8 cellular contexts compared by ENCODE assay signal in the genomic region with DNA sequence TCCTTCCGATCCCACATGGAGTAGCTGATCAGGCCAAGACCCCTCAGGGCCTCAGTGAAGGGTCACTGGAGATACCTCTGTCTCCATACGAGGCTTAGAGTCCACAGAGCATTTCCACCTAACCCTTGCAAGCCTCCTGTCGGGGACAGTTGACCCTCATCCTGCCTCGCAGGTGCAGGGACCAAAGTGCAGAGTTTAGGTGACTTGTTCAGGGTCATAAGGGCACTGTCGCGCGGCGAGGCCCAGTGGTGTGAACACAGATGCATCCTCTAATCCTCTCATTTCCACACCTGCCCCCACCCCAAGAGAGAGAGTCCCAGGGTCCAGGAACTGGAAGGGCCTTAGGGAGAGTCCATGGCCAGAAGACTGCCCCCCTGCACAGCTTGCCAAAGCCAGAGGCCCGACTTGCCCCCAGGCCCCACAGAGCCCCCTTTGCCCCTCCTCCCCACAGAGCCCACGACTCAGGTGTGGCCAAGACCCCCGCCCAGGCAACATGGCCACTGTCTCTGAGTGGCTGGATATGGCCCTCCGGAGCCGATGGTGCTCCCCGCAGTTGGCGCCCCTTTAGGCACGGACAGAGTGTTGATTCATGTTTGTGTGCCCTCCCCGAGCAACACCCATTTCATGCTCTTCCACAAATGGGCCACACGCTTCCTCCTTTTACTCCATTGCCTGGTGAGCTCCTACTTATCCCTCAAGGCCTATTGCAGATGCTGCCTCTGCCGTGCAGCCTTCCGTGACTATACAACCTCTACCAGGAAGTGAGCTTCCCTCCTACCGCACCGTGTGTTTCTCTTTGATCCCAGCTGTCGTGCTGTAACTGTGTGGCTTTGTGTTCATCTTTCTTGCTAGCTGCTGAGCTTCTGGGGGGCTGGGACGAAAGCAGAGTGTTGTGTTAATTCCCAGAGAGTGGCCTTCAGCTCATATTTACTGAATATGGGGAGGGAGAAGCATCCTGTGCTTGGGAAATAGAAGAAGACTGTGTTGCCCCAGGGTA. TPM values are rescaled to one million over a fixed set of nuclear protein-coding genes. Genes with fewer than 3 reads are reported as not detected.
DNase-seq lines count a peak whose midpoint lies in the region; ATAC-seq and TF ChIP-seq lines count a peak whose summit lies in the region.
"Had no signal": no experiment of that assay in that cellular context is flagged by ENCODE, and none has a peak within 500 bp of the region (broad histone marks: within the 10 kb centered on the region; RNA-seq: fewer than 3 reads in every experiment).

No MANE protein-coding gene starts in this region.

- peak overlapping the region; percentile 13 for H2AK9ac ChIP-seq in IMR-90 (replicated peaks; ENCODE audit: low read depth, low read length, poor library complexity)

- no peaks in the 10 kb centered on the region for H3K9me1 ChIP-seq in IMR-90 (ENCODE audit: insufficient read depth, low read length)

- no peak overlapping the region for H4K8ac ChIP-seq in IMR-90 (ENCODE audit: low read depth in 2 of 2, low read length in 2 of 2)

- TF ChIP-seq CTCF in DOHH2 (IDR thresholded peaks at IDR 0.05; ENCODE audit: low read depth, low read length, poor library complexity, severe bottlenecking), result no peak
- TF ChIP-seq CTCF in IMR-90 (conservative IDR thresholded peaks at IDR 0.05; ENCODE audit: low read depth, low read length), result no peak
- no peak for TF ChIP-seq CTCF in nephron progenitor cell (IDR thresholded peaks at IDR 0.05)
- TF ChIP-seq CTCF in WTC11 (IDR thresholded peaks at IDR 0.05), result no peak

- ATAC-seq in IMR-90 (ENCODE audit: low read depth) (no peak), WTC11 (no peak), GM18519 (IDR thresholded peaks at IDR 0.05; ENCODE audit: low FRiP score, unreplicated experiment) (no peak)
- peak; percentile 33 to 50 for ATAC-seq in activated T-cell treated with anti-CD3 and anti-CD28 coated beads, Interleukin-2, amount 50 U/mL, for 72 hours (replicated peaks in 1 of 2)

- dilution Hi-C loops in IMR-90 (cut with HindIII; ENCODE audit: low sequenced_read_pairs, unreplicated experiment), result no loop called here

- no peaks in the 10 kb centered on the region for H3K79me2 ChIP-seq in DOHH2 (ENCODE audit: control insufficient read depth, low read length)

- no peak overlapping the region for H4K5ac ChIP-seq in IMR-90 (ENCODE audit: low read depth, low read length)

- no peaks in the 10 kb centered on the region for H3K9me2 ChIP-seq in DOHH2 (replicated peaks; ENCODE audit: control insufficient read depth, low read length)

- BruUV-seq in IMR-90 (replicated peaks; lab: Mats Ljungman, UMichigan), result no TSS peak

- H2BK120ac ChIP-seq in IMR-90 (ENCODE audit: low read depth, low read length), result no peak overlapping the region

- no peak overlapping the region for H3K23ac ChIP-seq in IMR-90 (ENCODE audit: low read depth, low read length)

- H3K4me1 ChIP-seq in DOHH2 (ENCODE audit: control insufficient read depth, low read length) (peaks cover 30% of the 10 kb centered on the region), IMR-90 (ENCODE audit: control insufficient read depth, insufficient read depth, low read length) (no peaks in the 10 kb centered on the region)

- H3K4me3 ChIP-seq in DOHH2 (ENCODE audit: low read length) (no peak overlapping the region), IMR-90 (ENCODE audit: insufficient read depth, low read depth, low read length) (no peak overlapping the region)

- intact Hi-C loops in IMR-90 (cut with micrococcal nuclease), result no loop called here

- H3K27ac Mint-ChIP-seq in activated T-cell treated with anti-CD3 and anti-CD28 coated beads, Interleukin-2, amount 50 U/mL, for 72 hours, result peak overlapping the region; percentile 30
- peak overlapping the region; percentile 50 for H3K27ac Mint-ChIP-seq in nephron progenitor cell
- no peak overlapping the region; the same call in 1 of the 2 replicates for H3K27ac Mint-ChIP-seq in WTC11
- H3K27ac Mint-ChIP-seq: mesothelial cell of epicardium had no signal

- H3K9me3 ChIP-seq in DOHH2 (ENCODE audit: control insufficient read depth, insufficient read depth, low read length) (no peaks in the 10 kb centered on the region), IMR-90 (ENCODE audit: control insufficient read depth, insufficient read depth, low read length) (peaks cover 3% of the 10 kb centered on the region)

- no peak for TF ChIP-seq RAD21 in IMR-90 (IDR thresholded peaks at IDR 0.05; ENCODE audit: low read length)

- H3K27me3 Mint-ChIP-seq in activated T-cell treated with anti-CD3 and anti-CD28 coated beads, Interleukin-2, amount 50 U/mL, for 72 hours (ENCODE audit: low read depth), result peaks cover 12% of the 10 kb centered on the region
- H3K27me3 Mint-ChIP-seq in nephron progenitor cell (ENCODE audit: low read depth, poor library complexity) (peaks cover 5% of the 10 kb centered on the region), WTC11 (ENCODE audit: low read depth) (peaks cover 18% of the 10 kb centered on the region)

- H2BK5ac ChIP-seq in IMR-90 (ENCODE audit: low read depth, low read length, poor library complexity, severe bottlenecking), result no peak overlapping the region

- no peak overlapping the region for H3K18ac ChIP-seq in IMR-90 (ENCODE audit: low read depth, low read length)

- H3K27me3 ChIP-seq in DOHH2 (ENCODE audit: control insufficient read depth, low read length) (no peaks in the 10 kb centered on the region), IMR-90 (ENCODE audit: control insufficient read depth, insufficient read depth, low read length) (peaks cover 33% of the 10 kb centered on the region)

- peaks cover 0 to 2% of the 10 kb centered on the region in 2 donors for H3K36me3 Mint-ChIP-seq in activated T-cell treated with anti-CD3 and anti-CD28 coated beads, Interleukin-2, amount 50 U/mL, for 72 hours (ENCODE audit: insufficient read depth in 2 of 2)
- H3K36me3 Mint-ChIP-seq in nephron progenitor cell (ENCODE audit: low read depth) (no peaks in the 10 kb centered on the region), WTC11 (peaks cover 3% of the 10 kb centered on the region; the same call in 1 of the 2 replicates)
- H3K36me3 Mint-ChIP-seq: mesothelial cell of epicardium had no signal

- no peak overlapping the region for H2BK15ac ChIP-seq in IMR-90 (ENCODE audit: low read depth, low read length)

- H3F3A ChIP-seq in DOHH2 (ENCODE audit: control insufficient read depth, insufficient read depth), result no peaks in the 10 kb centered on the region

- no peak overlapping the region for H3K9ac ChIP-seq in IMR-90 (ENCODE audit: low read depth, low read length)

- no peak overlapping the region for H2BK20ac ChIP-seq in IMR-90 (ENCODE audit: low read depth, low read length)

- H3K56ac ChIP-seq in IMR-90 (ENCODE audit: extremely low read depth, insufficient read depth, low read length), result no peak overlapping the region

- peaks cover 56% of the 10 kb centered on the region for H3K4me1 Mint-ChIP-seq in activated T-cell treated with anti-CD3 and anti-CD28 coated beads, Interleukin-2, amount 50 U/mL, for 72 hours (ENCODE audit: low read depth)
- H3K4me1 Mint-ChIP-seq in nephron progenitor cell (peaks cover 40% of the 10 kb centered on the region), WTC11 (no peaks in the 10 kb centered on the region)
- H3K4me1 Mint-ChIP-seq: mesothelial cell of epicardium had no signal

- no peak overlapping the region for H3K14ac ChIP-seq in IMR-90 (replicated peaks; ENCODE audit: low read depth, low read length)

- WGBS in IMR-90 (ENCODE audit: extremely low coverage in 2 of 2, insufficient read length in 1 of 2), 2 experiments, result 68% methylated on average over 7 of the region's 24 CpGs; no CpG with 5 or more reads in 1 of the 2 experiments

- no peak overlapping the region for H2AK5ac ChIP-seq in IMR-90 (ENCODE audit: low read depth, low read length)

- no peaks in the 10 kb centered on the region for H4K20me1 ChIP-seq in DOHH2 (ENCODE audit: control insufficient read depth, insufficient read depth, low read depth, low read length)
- H4K20me1 ChIP-seq in IMR-90 (ENCODE audit: insufficient read depth, low read length), result no peaks in the 10 kb centered on the region

- TF ChIP-seq POLR2A in IMR-90 (IDR thresholded peaks at IDR 0.05; ENCODE audit: low read depth, low read length), result no peak

- no peak overlapping the region for H3K4ac ChIP-seq in IMR-90 (ENCODE audit: low read depth, low read length)

- H4K91ac ChIP-seq in IMR-90 (ENCODE audit: insufficient read depth, low read depth, low read length), result no peak overlapping the region

- H3K79me1 ChIP-seq in IMR-90 (ENCODE audit: low read depth in 1 of 2, low read length in 2 of 2), result no peaks in the 10 kb centered on the region

- DNase-seq in IMR-90, result no peak
- DNase-seq in activated T-cell treated with anti-CD3 and anti-CD28 coated beads, Interleukin-2, amount 50 U/mL, for 72 hours, result no peak
- DNase-seq in nephron progenitor cell, result no peak
- no peak for DNase-seq in WTC11 (ENCODE audit: low spot score)
- DNase-seq in KG1 (lab: John Stamatoyannopoulos, UW), result no peak

- no peak overlapping the region for H3K27ac ChIP-seq in DOHH2 (ENCODE audit: low read depth, low read length)
- no peak overlapping the region for H3K27ac ChIP-seq in IMR-90 (ENCODE audit: insufficient read depth, low read length)

- H3K9me3 Mint-ChIP-seq in activated T-cell treated with anti-CD3 and anti-CD28 coated beads, Interleukin-2, amount 50 U/mL, for 72 hours, result no peaks in the 10 kb centered on the region
- peaks cover 9% of the 10 kb centered on the region for H3K9me3 Mint-ChIP-seq in nephron progenitor cell
- peaks cover 13% of the 10 kb centered on the region for H3K9me3 Mint-ChIP-seq in WTC11
- H3K9me3 Mint-ChIP-seq: mesothelial cell of epicardium had no signal

- peak overlapping the region; percentile 24; the same call in 1 of the 2 replicates for H3K4me2 ChIP-seq in DOHH2 (ENCODE audit: low read length)
- no peak overlapping the region for H3K4me2 ChIP-seq in IMR-90 (ENCODE audit: low read depth, low read length)

- H2AFZ ChIP-seq in IMR-90 (replicated peaks; ENCODE audit: low read length, poor library complexity), result no peak overlapping the region

- CTCF ChIA-PET in IMR-90 (lab: Yijun Ruan, JAX) (no interaction called here), WTC11 (lab: Charles Lee) (interaction anchor here (1.1 kb wide), 1 partner anchor 14 kb away, joined by 4 read pairs; no protein-coding TSS in a partner anchor)

- no peaks in the 10 kb centered on the region for H3K36me3 ChIP-seq in DOHH2 (ENCODE audit: control insufficient read depth, low read length)
- H3K36me3 ChIP-seq in IMR-90 (ENCODE audit: control insufficient read depth, insufficient read depth, low read length), result no peaks in the 10 kb centered on the region

- POLR2A ChIA-PET in IMR-90 (lab: Charles Lee; ENCODE audit: unreplicated experiment) (no interaction called here), WTC11 (lab: Charles Lee) (no interaction called here)

- peak overlapping the region; percentile 46 to 64 for H3K4me3 Mint-ChIP-seq in activated T-cell treated with anti-CD3 and anti-CD28 coated beads, Interleukin-2, amount 50 U/mL, for 72 hours
- no peak overlapping the region for H3K4me3 Mint-ChIP-seq in nephron progenitor cell
- H3K4me3 Mint-ChIP-seq in WTC11, result no peak overlapping the region
- H3K4me3 Mint-ChIP-seq: mesothelial cell of epicardium had no signal

- in situ Hi-C loops in IMR-90 (cut with MboI; ENCODE audit: low sequenced_read_pairs), result no loop called here

RNA-seq across cellular contexts. Expression of a gene that starts 1.7 kb away (rescaled TPM):
- total RNA-seq in IMR-90 (2012; rRNA removed) (not detected in 2 replicates), WTC11 (2021) (0.64 to 1.4 TPM (median 0.92 TPM) in 3 replicates)
- polyA plus RNA-seq in IMR-90 (2012; rRNA removed), result not detected in 2 replicates
- not detected in 2 replicates for polyA plus RNA-seq in IMR-90 (2012; cell fraction: cytosol; rRNA removed)
- polyA plus RNA-seq in IMR-90 (2012; cell fraction: nucleus; rRNA removed; ENCODE audit: low replicate concordance), result 0.05 TPM in 1 of 2 replicates, not detected in the other
- 1 to 10 TPM; 2.4 to 3.2 TPM for total RNA-seq in activated T-cell treated with anti-CD3 and anti-CD28 coated beads, Interleukin-2, amount 50 U/mL, for 72 hours

RNA-seq across cellular contexts. Expression of a gene that starts 15.9 kb away (rescaled TPM):
- 3.3 and 3.8 TPM in 2 replicates for total RNA-seq in IMR-90 (2012; rRNA removed)
- polyA plus RNA-seq in IMR-90 (2012; rRNA removed), result 10.3 and 12.4 TPM in 2 replicates
- polyA plus RNA-seq in IMR-90 (2012; cell fraction: cytosol; rRNA removed), result 18.3 and 20.2 TPM in 2 replicates
- 43.6 and 107 TPM in 2 replicates for polyA plus RNA-seq in IMR-90 (2012; cell fraction: nucleus; rRNA removed; ENCODE audit: low replicate concordance)
- total RNA-seq in activated T-cell treated with anti-CD3 and anti-CD28 coated beads, Interleukin-2, amount 50 U/mL, for 72 hours, result 10 to 100 TPM; 14.5 to 17.2 TPM
- total RNA-seq in WTC11 (2021), result 14.0 to 19.3 TPM (median 15.8 TPM) in 3 replicates

RNA-seq across cellular contexts. Expression of a gene that starts 55.2 kb away (rescaled TPM):
- total RNA-seq in IMR-90 (2012; rRNA removed), result 100 and 103 TPM in 2 replicates
- 126 and 131 TPM in 2 replicates for polyA plus RNA-seq in IMR-90 (2012; rRNA removed)
- 121 and 205 TPM in 2 replicates for polyA plus RNA-seq in IMR-90 (2012; cell fraction: cytosol; rRNA removed)
- 315 and 685 TPM in 2 replicates for polyA plus RNA-seq in IMR-90 (2012; cell fraction: nucleus; rRNA removed; ENCODE audit: low replicate concordance)
- total RNA-seq in activated T-cell treated with anti-CD3 and anti-CD28 coated beads, Interleukin-2, amount 50 U/mL, for 72 hours, result 100 to 1,000 TPM; 104 to 109 TPM
- total RNA-seq in WTC11 (2021), result 134 to 151 TPM (median 143 TPM) in 3 replicates

Comparison
In these comparisons a context has a peak if more than half of its experiments do, and no peak if none do; other contexts are left out.
1. ATAC-seq: peak in activated T-cell treated with anti-CD3 and anti-CD28 coated beads, Interleukin-2, amount 50 U/mL, for 72 hours (2 of 2); none in IMR-90 (single experiment), WTC11 (single experiment) and GM18519 (single experiment).
2. H3K4me3 Mint-ChIP-seq: peak in activated T-cell treated with anti-CD3 and anti-CD28 coated beads, Interleukin-2, amount 50 U/mL, for 72 hours (2 of 2); none in nephron progenitor cell (single experiment) and WTC11 (single experiment).